In genomic region chr9:101388507-101388993, GRCh38 we compare ENCODE assay signal across 11 cellular contexts. TPM values are rescaled to one million over a fixed set of nuclear protein-coding genes. Genes with fewer than 3 reads are reported as not detected.
DNase-seq lines count a peak whose midpoint lies in the region; ATAC-seq and TF ChIP-seq lines count a peak whose summit lies in the region.
"Had no signal": no experiment of that assay in that cellular context is flagged by ENCODE, and none has a peak within 500 bp of the region (broad histone marks: within the 10 kb centered on the region; RNA-seq: fewer than 3 reads in every experiment).

No MANE protein-coding gene starts in this region.

- intact Hi-C loops in psoas muscle (cut with DNase I) = no loop called here

- in situ Hi-C loops in SK-MEL-5 (cut with HindIII; ENCODE audit: low pct_unique_long_range_greater_than_20kb, low sequenced_read_pairs) = no loop called here

- H3K9me3 ChIP-seq in AG04450 (ENCODE audit: control insufficient read depth, insufficient read depth, low read length) = peaks cover 2% of the 10 kb centered on the region; the same call in 1 of the 2 replicates
- H3K9me3 ChIP-seq in psoas muscle = peaks cover 11% of the 10 kb centered on the region

- WGBS in psoas muscle, 3 donors = 84 to 92% (median 85%) methylated on average over 2 of the region's 2 CpGs

- TF ChIP-seq CTCF in AG04450 (IDR thresholded peaks at IDR 0.05; ENCODE audit: low read depth, low read length) = peak; percentile 48
- peak; percentile 27; the same call in 1 of the 3 replicates for TF ChIP-seq CTCF in GM12872 (IDR thresholded peaks at IDR 0.05; ENCODE audit: insufficient read depth, low read depth, low read length)
- TF ChIP-seq CTCF in foreskin keratinocyte (conservative IDR thresholded peaks at IDR 0.05) = peak; percentile 51
- TF ChIP-seq CTCF in psoas muscle (IDR thresholded peaks at IDR 0.05) = no peak

- ATAC-seq in foreskin keratinocyte (peak; percentile 83), psoas muscle (no peak)

- POLR2A ChIA-PET in AG04450 (lab: Yijun Ruan, JAX) = interaction anchor here (1.7 kb wide), 1 partner anchor 10 kb away, joined by 5 read pairs; the partner anchor contains the start of genes MRPL50 and ZNF189

- H3K4me1 ChIP-seq in foreskin keratinocyte (no peaks in the 10 kb centered on the region), psoas muscle (peaks cover 6% of the 10 kb centered on the region)

- H3K27me3 ChIP-seq in AG04450 (ENCODE audit: control insufficient read depth, insufficient read depth, low read length) (no peaks in the 10 kb centered on the region), foreskin keratinocyte (no peaks in the 10 kb centered on the region), psoas muscle (ENCODE audit: insufficient read depth in 3 of 3, low read length in 2 of 3) (no peaks in the 10 kb centered on the region)

- DNase-seq in AG04450 (ENCODE audit: low read depth, low spot score) (no peak), SK-MEL-5 (ENCODE audit: low read depth, low spot score) (peak; percentile 57), foreskin keratinocyte (peak in 1 of 2 donors; percentile 10), T-helper 2 cell (no peak), middle frontal gyrus (ENCODE audit: extremely low spot score, low spot score) (no peak), GM19240 (ENCODE audit: insufficient read length, low spot score) (no peak), psoas muscle (no peak)
- DNase-seq: activated effector memory CD4-positive, alpha-beta T cell treated with anti-CD3 and anti-CD28 coated beads, Interleukin-2, amount 50 U/mL, for 16 hours; GDM1 had no signal

- peaks cover 0 to 30% of the 10 kb centered on the region in 2 donors for H3K36me3 ChIP-seq in psoas muscle (ENCODE audit: insufficient read depth in 1 of 2, low read depth in 1 of 2)

- CTCF ChIA-PET in AG04450 (lab: Charles Lee) = interaction anchor here (0.6 to 2.9 kb wide), 16 partner anchors 7 to 1110 kb away, joined by 3 to 31 read pairs (median 4); partner anchors contain the start of genes MRPL50 and ZNF189

- H3K4me3 ChIP-seq in AG04450 (ENCODE audit: low read depth, low read length) (no peak overlapping the region), psoas muscle (no peak overlapping the region)

- H3K27ac ChIP-seq in AG04450 (ENCODE audit: low read depth, low read length) (no peak overlapping the region), foreskin keratinocyte (no peak overlapping the region), psoas muscle (no peak overlapping the region)

RNA-seq across cellular contexts. Expression of gene BAAT, which starts 3.7 kb away (rescaled TPM):
- not detected in 2 replicates for polyA plus RNA-seq in AG04450 (2011; rRNA removed)
- not detected in 2 replicates for polyA minus RNA-seq in AG04450 (2011; rRNA and poly(A)+ RNA removed)
- 0.53 and 0.85 TPM in 2 replicates for total RNA-seq in SK-MEL-5 (2014; rRNA removed; shearing (Covaris generic))
- polyA plus RNA-seq in SK-MEL-5 (2015; cell fraction: cytosol; rRNA removed) = 0.40 TPM in 1 of 2 replicates, not detected in the other
- polyA plus RNA-seq in SK-MEL-5 (2015; cell fraction: nucleus; rRNA removed) = 0.28 and 0.50 TPM in 2 replicates
- 0.04 TPM in 1 of 2 replicates, not detected in the other for total RNA-seq in foreskin keratinocyte
- 0.03 and 0.04 TPM in 2 replicates for polyA plus RNA-seq in foreskin keratinocyte
- total RNA-seq in psoas muscle = under 1 TPM; 0.15 to 0.71 (median 0.25) TPM
- under 1 TPM; 0.08 to 0.31 (median 0.08) TPM for polyA plus RNA-seq in psoas muscle
- total RNA-seq: HT1080 had no signal

RNA-seq across cellular contexts. Expression of gene MRPL50, which starts 9.9 kb away (rescaled TPM):
- polyA plus RNA-seq in AG04450 (2011; rRNA removed) (12.0 and 15.0 TPM in 2 replicates), foreskin keratinocyte (10.3 and 12.3 TPM in 2 replicates), psoas muscle (10 to 100 TPM in 2 of 3 donors, 1 to 10 TPM in 1; 8.6 to 19.9 (median 14.1) TPM)
- polyA minus RNA-seq in AG04450 (2011; rRNA and poly(A)+ RNA removed) = 0.87 and 2.2 TPM in 2 replicates
- total RNA-seq in SK-MEL-5 (2014; rRNA removed; shearing (Covaris generic)) = 33.8 and 33.9 TPM in 2 replicates
- polyA plus RNA-seq in SK-MEL-5 (2015; cell fraction: cytosol; rRNA removed) = 13.6 and 14.3 TPM in 2 replicates
- polyA plus RNA-seq in SK-MEL-5 (2015; cell fraction: nucleus; rRNA removed) = 12.5 and 14.0 TPM in 2 replicates
- total RNA-seq in foreskin keratinocyte (13.0 and 14.0 TPM in 2 replicates), psoas muscle (10 to 100 TPM; 11.0 to 15.2 (median 12.0) TPM)

RNA-seq across cellular contexts. Expression of gene ZNF189, which starts 10.1 kb away (rescaled TPM):
- polyA plus RNA-seq in AG04450 (2011; rRNA removed) (10.0 and 13.2 TPM in 2 replicates), foreskin keratinocyte (3.2 and 4.0 TPM in 2 replicates), psoas muscle (10 to 100 TPM in 1 of 3 donors, 1 to 10 TPM in 2; 6.1 to 13.2 (median 7.4) TPM)
- polyA minus RNA-seq in AG04450 (2011; rRNA and poly(A)+ RNA removed) = 7.7 and 12.2 TPM in 2 replicates
- total RNA-seq in SK-MEL-5 (2014; rRNA removed; shearing (Covaris generic)) = 14.6 and 14.9 TPM in 2 replicates
- 6.0 and 7.8 TPM in 2 replicates for polyA plus RNA-seq in SK-MEL-5 (2015; cell fraction: cytosol; rRNA removed)
- 32.9 and 35.8 TPM in 2 replicates for polyA plus RNA-seq in SK-MEL-5 (2015; cell fraction: nucleus; rRNA removed)
- total RNA-seq in foreskin keratinocyte (10.4 and 10.9 TPM in 2 replicates), psoas muscle (10 to 100 TPM in 3 of 4 donors, 1 to 10 TPM in 1; 7.8 to 31.3 (median 12.2) TPM)

RNA-seq across cellular contexts. Expression of gene ALDOB, which starts 47.0 kb away (rescaled TPM):
- polyA plus RNA-seq in AG04450 (2011; rRNA removed) (not detected in 2 replicates), foreskin keratinocyte (not detected in 2 replicates), psoas muscle (1 to 10 TPM in 1 of 3 donors, under 1 TPM in 2; 0.30 to 4.3 (median 0.48) TPM)
- polyA minus RNA-seq in AG04450 (2011; rRNA and poly(A)+ RNA removed) = not detected in 2 replicates
- not detected in 2 replicates for total RNA-seq in SK-MEL-5 (2014; rRNA removed; shearing (Covaris generic))
- polyA plus RNA-seq in SK-MEL-5 (2015; cell fraction: cytosol; rRNA removed) = not detected in 2 replicates
- polyA plus RNA-seq in SK-MEL-5 (2015; cell fraction: nucleus; rRNA removed) = not detected in 2 replicates
- total RNA-seq in foreskin keratinocyte (not detected in 2 replicates), psoas muscle (under 1 TPM in 2 of 4 donors, not detected in 2; 0.26 to 0.82 TPM)
- total RNA-seq: HT1080 had no signal
